ENCODE assay signal across 8 cellular contexts in genomic region chr3:101779047-101779807, GRCh38. TPM values are rescaled to one million over a fixed set of nuclear protein-coding genes. Genes with fewer than 3 reads are reported as not detected.
DNase-seq lines count a peak whose midpoint lies in the region; ATAC-seq and TF ChIP-seq lines count a peak whose summit lies in the region.

NXPE3 (plus strand) TSS chr3:101779211; CDS start chr3:101785597, 6,386 bp downstream.

- H3K27me3 ChIP-seq in ACC112 (ENCODE audit: insufficient read depth, low read length) (no peaks in the 10 kb centered on the region), mammary epithelial cell (ENCODE audit: insufficient read depth, low read length) (no peaks in the 10 kb centered on the region), smooth muscle cell (ENCODE audit: low read depth) (no peaks in the 10 kb centered on the region)

- no peaks in the 10 kb centered on the region for H3F3A ChIP-seq in smooth muscle cell (ENCODE audit: low read depth)

- no peak for TF ChIP-seq CTCF in VCaP (conservative IDR thresholded peaks at IDR 0.05)
- TF ChIP-seq CTCF in mammary epithelial cell (conservative IDR thresholded peaks at IDR 0.05 in 1 of 2, IDR thresholded peaks at IDR 0.05 in 1 of 2; ENCODE audit: extremely low read depth in 1 of 2, insufficient read depth in 1 of 2, low read depth in 1 of 2, low read length in 2 of 2): no peak
- TF ChIP-seq CTCF in smooth muscle cell (IDR thresholded peaks at IDR 0.05; ENCODE audit: borderline replicate concordance, insufficient read depth, poor library complexity, severe bottlenecking): no peak

- DNase-seq in NCI-H2171 (lab: John Stamatoyannopoulos, UW) (peak; percentile 94), mammary epithelial cell (peak; percentile 81), iPS-NIHi11 (ENCODE audit: low spot score) (peak; percentile 92), smooth muscle cell (lab: John Stamatoyannopoulos, UW; ENCODE audit: unreplicated experiment) (peak; percentile 75)

- in situ Hi-C loops in mammary epithelial cell (cut with MboI; ENCODE audit: low sequenced_read_pairs in 2 of 2): no loop called here

- H3K9me3 ChIP-seq in mammary epithelial cell (replicated peaks; ENCODE audit: insufficient read depth, low read length) (no peaks in the 10 kb centered on the region), smooth muscle cell (replicated peaks; ENCODE audit: low read depth) (no peaks in the 10 kb centered on the region)

- H3K36me3 ChIP-seq in ACC112 (ENCODE audit: insufficient read depth, low read length) (peaks cover 12% of the 10 kb centered on the region; the same call in 1 of the 2 replicates), mammary epithelial cell (ENCODE audit: insufficient read depth, low read length) (no peaks in the 10 kb centered on the region), smooth muscle cell (ENCODE audit: low read depth) (no peaks in the 10 kb centered on the region)

- intact Hi-C loops in mammary epithelial cell (cut with micrococcal nuclease): loop anchor here (5.0 kb wide), 1 partner anchor 82 kb away; no protein-coding TSS in a partner anchor

- H3K4me1 ChIP-seq in ACC112 (ENCODE audit: control insufficient read depth, insufficient read depth, low read length, unreplicated experiment): peaks cover 11% of the 10 kb centered on the region
- peaks cover 23% of the 10 kb centered on the region for H3K4me1 ChIP-seq in mammary epithelial cell (ENCODE audit: insufficient read depth, low read length)
- peaks cover 15% of the 10 kb centered on the region for H3K4me1 ChIP-seq in smooth muscle cell (ENCODE audit: low read depth)

- peak within 1 kb of the TSS; percentile 81 for H2AFZ ChIP-seq in ACC112 (ENCODE audit: low read length, unreplicated experiment)
- peak within 1 kb of the TSS; percentile 97 for H2AFZ ChIP-seq in mammary epithelial cell (ENCODE audit: low read depth, low read length)
- peak within 1 kb of the TSS; percentile 95 for H2AFZ ChIP-seq in smooth muscle cell (ENCODE audit: low read depth)

- peak; percentile 95 for ATAC-seq in GM18868 (IDR thresholded peaks at IDR 0.05; ENCODE audit: unreplicated experiment)
- peak; percentile 92 for ATAC-seq in HG03103 (IDR thresholded peaks at IDR 0.05; ENCODE audit: low read depth, unreplicated experiment)

- H3K9ac ChIP-seq in mammary epithelial cell (ENCODE audit: insufficient read depth, low read length) (peak within 1 kb of the TSS; percentile 40), smooth muscle cell (ENCODE audit: low read depth) (peak within 1 kb of the TSS; percentile 67)

- H3K79me2 ChIP-seq in ACC112 (ENCODE audit: control insufficient read depth, insufficient read depth, low read length, unreplicated experiment) (peaks cover 40% of the 10 kb centered on the region), mammary epithelial cell (ENCODE audit: insufficient read depth, low read length) (peaks cover 23% of the 10 kb centered on the region), smooth muscle cell (ENCODE audit: low read depth) (peaks cover 20% of the 10 kb centered on the region)

- H4K20me1 ChIP-seq in mammary epithelial cell (ENCODE audit: insufficient read depth, low read length) (no peaks in the 10 kb centered on the region), smooth muscle cell (ENCODE audit: low read depth) (no peaks in the 10 kb centered on the region)

- dilution Hi-C loops in mammary epithelial cell (cut with HindIII; ENCODE audit: low sequenced_read_pairs): no loop called here

- H3K4me3 ChIP-seq in ACC112 (ENCODE audit: low read depth, low read length): peak within 1 kb of the TSS; percentile 89
- H3K4me3 ChIP-seq in mammary epithelial cell (replicated peaks in 1 of 3; ENCODE audit: insufficient read depth in 1 of 3, low read depth in 2 of 3, low read length in 3 of 3): peak within 1 kb of the TSS; percentile 58 to 88 (median 65)
- peak within 1 kb of the TSS; percentile 76 for H3K4me3 ChIP-seq in smooth muscle cell

- 0% methylated on average over 7 of the region's 78 CpGs for WGBS in mammary epithelial cell (ENCODE audit: low coverage, missing lambda C conversion rate)
- WGBS in smooth muscle cell (ENCODE audit: low lambda C conversion rate): under 1% methylated on average over 60 of the region's 78 CpGs

- BruUV-seq in mammary epithelial cell (replicated peaks; lab: Mats Ljungman, UMichigan): no TSS peak

- H3K27ac ChIP-seq in ACC112 (ENCODE audit: low read depth, low read length) (peak within 1 kb of the TSS; percentile 70), VCaP (peak within 1 kb of the TSS; percentile 92), mammary epithelial cell (ENCODE audit: insufficient read depth, low read depth, low read length) (peak within 1 kb of the TSS; percentile 37), smooth muscle cell (ENCODE audit: low read depth) (peak within 1 kb of the TSS; percentile 33)

- H3K4me2 ChIP-seq in mammary epithelial cell (ENCODE audit: insufficient read depth, low read depth, low read length) (peak within 1 kb of the TSS; percentile 94), smooth muscle cell (peak within 1 kb of the TSS; percentile 90)

- CTCF ChIA-PET in mammary epithelial cell (lab: Charles Lee; ENCODE audit: low non-redundant PET): interaction anchor here (0.6 kb wide), 2 partner anchors 95 to 727 kb away, joined by 5 to 11 read pairs; no protein-coding TSS in a partner anchor

RNA-seq across cellular contexts. Expression of gene NXPE3, which starts in this region (rescaled TPM):
- total RNA-seq in mammary epithelial cell: 10 to 100 TPM; 19.4 to 21.5 TPM
- 22.0 TPM for polyA plus RNA-seq in mammary epithelial cell
- 39.1 TPM for polyA minus RNA-seq in mammary epithelial cell
- 8.6 and 10.2 TPM in 2 replicates for total RNA-seq in smooth muscle cell
- 5.6 and 7.0 TPM in 2 replicates for polyA plus RNA-seq in smooth muscle cell

Comparison
In these comparisons a context has a peak if more than half of its experiments do, and no peak if none do; other contexts are left out.
1. Peak in every context shown above with its lines: DNase-seq, ATAC-seq, H3K4me3 ChIP-seq and H3K27ac ChIP-seq.
2. H3K27ac ChIP-seq: peak in every context shown above with its lines; median percentile 92 in VCaP; 70 in ACC112; 37 in mammary epithelial cell; 33 in smooth muscle cell.